8 cellular contexts compared by ENCODE assay signal in genomic region chr2:230068658-230069080, GRCh38. TPM values are rescaled to one million over a fixed set of nuclear protein-coding genes. Genes with fewer than 3 reads are reported as not detected.
DNase-seq lines count a peak whose midpoint lies in the region; ATAC-seq and TF ChIP-seq lines count a peak whose summit lies in the region.

TSS of gene SLC16A14 (minus strand) at chr2:230068924. CDS start at chr2:230059352, 9,572 bp downstream.

- no peak within 1 kb of the TSS for H3K27ac Mint-ChIP-seq in CD14-positive monocyte
- H3K27ac Mint-ChIP-seq in stimulated activated effector memory CD8-positive, alpha-beta T cell treated with anti-CD3 and anti-CD28 coated beads, Interleukin-12 subunit alpha, Interleukin-12 subunit beta, amount 100 ng/mL, for 72 hours = no peak within 1 kb of the TSS

- H3K4me1 ChIP-seq in colonic mucosa = no peaks in the 10 kb centered on the region

- intact Hi-C loops in CD14-positive monocyte (cut with micrococcal nuclease) = no loop called here
- intact Hi-C loops in colonic mucosa (cut with DNase I) = loop anchor here (2.0 to 5.0 kb wide), 3 partner anchors 56 to 544 kb away; no protein-coding TSS in a partner anchor

- H3K27ac ChIP-seq in SU-DHL-6 (ENCODE audit: low read depth, low read length) (peak within 1 kb of the TSS; percentile 76), colonic mucosa (no peak within 1 kb of the TSS)

- H3K9me2 ChIP-seq in SU-DHL-6 (replicated peaks; ENCODE audit: insufficient read depth, low read length) = no peaks in the 10 kb centered on the region

- 0 out of 2 replicates have a peak, but pooled peaks cover 3% of the 10 kb centered on the region for H3F3A ChIP-seq in SU-DHL-6 (ENCODE audit: insufficient read depth)

- ATAC-seq in GM19467 (IDR thresholded peaks at IDR 0.05; ENCODE audit: unreplicated experiment) = peak; percentile 31
- peak; percentile 3 for ATAC-seq in stimulated activated effector memory CD8-positive, alpha-beta T cell treated with anti-CD3 and anti-CD28 coated beads, Interleukin-12 subunit alpha, Interleukin-12 subunit beta, amount 100 ng/mL, for 72 hours
- no peak for ATAC-seq in HG03520 (IDR thresholded peaks at IDR 0.05; ENCODE audit: unreplicated experiment)

- peaks cover 24 to 34% (median 24%) of the 10 kb centered on the region in 3 donors for H3K27me3 Mint-ChIP-seq in CD14-positive monocyte (ENCODE audit: low read depth in 3 of 3)

- H3K27me3 ChIP-seq in SU-DHL-6 (ENCODE audit: low read length) = no peaks in the 10 kb centered on the region
- no peaks in the 10 kb centered on the region for H3K27me3 ChIP-seq in colonic mucosa

- H3K4me3 Mint-ChIP-seq in CD14-positive monocyte = peak within 1 kb of the TSS; percentile 87 to 96
- H3K4me3 Mint-ChIP-seq in stimulated activated effector memory CD8-positive, alpha-beta T cell treated with anti-CD3 and anti-CD28 coated beads, Interleukin-12 subunit alpha, Interleukin-12 subunit beta, amount 100 ng/mL, for 72 hours = peak within 1 kb of the TSS; percentile 67

- H3K36me3 ChIP-seq in SU-DHL-6 (ENCODE audit: low read length) (no peaks in the 10 kb centered on the region), colonic mucosa (no peaks in the 10 kb centered on the region)

- DNase-seq in CD14-positive monocyte (ENCODE audit: low spot score) = no peak
- peak; percentile 67 for DNase-seq in LNCaP clone FGC (ENCODE audit: low read depth)
- peak; percentile 80 for DNase-seq in colonic mucosa
- DNase-seq in left kidney (ENCODE audit: low read depth, low spot score) = peak; percentile 89
- DNase-seq in stimulated activated effector memory CD8-positive, alpha-beta T cell treated with anti-CD3 and anti-CD28 coated beads, Interleukin-12 subunit alpha, Interleukin-12 subunit beta, amount 100 ng/mL, for 72 hours (ENCODE audit: low spot score in 2 of 2) = peak in 1 of 2 donors; percentile 51

- H2AFZ ChIP-seq in SU-DHL-6 (ENCODE audit: low read depth, low read length, severe bottlenecking) = peak within 1 kb of the TSS; percentile 89

- H3K4me1 Mint-ChIP-seq in CD14-positive monocyte = peaks cover 21% of the 10 kb centered on the region
- peaks cover 29% of the 10 kb centered on the region for H3K4me1 Mint-ChIP-seq in stimulated activated effector memory CD8-positive, alpha-beta T cell treated with anti-CD3 and anti-CD28 coated beads, Interleukin-12 subunit alpha, Interleukin-12 subunit beta, amount 100 ng/mL, for 72 hours

- no peaks in the 10 kb centered on the region for H3K79me2 ChIP-seq in SU-DHL-6 (ENCODE audit: insufficient read depth, low read length)

- no peaks in the 10 kb centered on the region for H4K20me1 ChIP-seq in SU-DHL-6 (ENCODE audit: low read depth, low read length)

- H3K4me3 ChIP-seq in LNCaP clone FGC (ENCODE audit: low read depth, low read length) (peak within 1 kb of the TSS; percentile 69), SU-DHL-6 (ENCODE audit: insufficient read depth, low read length, poor library complexity, severe bottlenecking) (peak within 1 kb of the TSS; percentile 58), colonic mucosa (peak within 1 kb of the TSS; percentile 65)

- H3K9ac ChIP-seq in SU-DHL-6 (ENCODE audit: low read length) = peak within 1 kb of the TSS; percentile 58
- H3K9ac ChIP-seq in colonic mucosa (ENCODE audit: low read depth in 2 of 2, low read length in 2 of 2) = peak within 1 kb of the TSS; percentile 76 to 88

- peak within 1 kb of the TSS; percentile 84 for H3K4me2 ChIP-seq in SU-DHL-6 (ENCODE audit: low read depth, low read length, poor library complexity, severe bottlenecking)

- peaks cover 0 to 1% of the 10 kb centered on the region in 2 donors for H3K36me3 Mint-ChIP-seq in CD14-positive monocyte
- H3K36me3 Mint-ChIP-seq in stimulated activated effector memory CD8-positive, alpha-beta T cell treated with anti-CD3 and anti-CD28 coated beads, Interleukin-12 subunit alpha, Interleukin-12 subunit beta, amount 100 ng/mL, for 72 hours = no peaks in the 10 kb centered on the region

- peaks cover 0 to 12% (median 3%) of the 10 kb centered on the region in 7 donors for H3K9me3 Mint-ChIP-seq in CD14-positive monocyte
- H3K9me3 Mint-ChIP-seq in stimulated activated effector memory CD8-positive, alpha-beta T cell treated with anti-CD3 and anti-CD28 coated beads, Interleukin-12 subunit alpha, Interleukin-12 subunit beta, amount 100 ng/mL, for 72 hours = peaks cover 2% of the 10 kb centered on the region

- no peaks in the 10 kb centered on the region for H3K9me3 ChIP-seq in SU-DHL-6 (ENCODE audit: insufficient read depth, low read length)
- no peaks in the 10 kb centered on the region for H3K9me3 ChIP-seq in colonic mucosa

- no peak for TF ChIP-seq CTCF in CD14-positive monocyte (IDR thresholded peaks at IDR 0.05)
- TF ChIP-seq CTCF in LNCaP clone FGC (IDR thresholded peaks at IDR 0.05; ENCODE audit: control insufficient read depth, extremely low read depth, insufficient read depth) = peak; percentile 47
- no peak for TF ChIP-seq CTCF in SU-DHL-6 (IDR thresholded peaks at IDR 0.05; ENCODE audit: insufficient read depth, low read length, poor library complexity, severe bottlenecking)
- peak; percentile 13 for TF ChIP-seq CTCF in colonic mucosa (IDR thresholded peaks at IDR 0.05)

RNA-seq across cellular contexts. Expression of gene SLC16A14, which starts in this region (rescaled TPM):
- not detected for polyA plus RNA-seq in CD14-positive monocyte
- 1 to 10 TPM; 5.3 to 7.9 TPM for total RNA-seq in colonic mucosa

Comparison
In these comparisons a context has a peak if more than half of its experiments do, and no peak if none do; other contexts are left out.
1. CTCF ChIP-seq: peak in LNCaP clone FGC (single experiment) and colonic mucosa (single experiment); none in CD14-positive monocyte (single experiment) and SU-DHL-6 (single experiment).
2. Peak in every context shown above with its lines, with median percentiles within 50 percentile points of each other: H3K4me3 ChIP-seq.